8 cellular contexts compared by ENCODE assay signal in genomic region chr14:92714739-92715307, GRCh38. TPM values are rescaled to one million over a fixed set of nuclear protein-coding genes. Genes with fewer than 3 reads are reported as not detected.
A peak's percentile ranks its signal among the peaks of the same experiment; 100 is the strongest.
DNase-seq lines count a peak whose midpoint lies in the region; ATAC-seq and TF ChIP-seq lines count a peak whose summit lies in the region.
"Not testable (repeated sequence)": the region's sequence is repeated elsewhere in the genome, so short reads cannot be mapped to it uniquely, and the experiment has no call there.

No MANE protein-coding gene starts in this region.

- not testable (repeated sequence) for H3K4ac ChIP-seq in neuronal stem cell (ENCODE audit: low read length)

- not testable (repeated sequence) for BruUV-seq in Calu3 (replicated peaks; lab: Mats Ljungman, UMichigan)

- not testable (repeated sequence) for H3K4me2 ChIP-seq in neuronal stem cell (ENCODE audit: insufficient read depth, low read length, poor library complexity, severe bottlenecking)

- not testable (repeated sequence) for H2BK15ac ChIP-seq in neuronal stem cell (ENCODE audit: low read length)

- ATAC-seq in HG02938 (IDR thresholded peaks at IDR 0.05; ENCODE audit: unreplicated experiment), result peak; percentile 68
- ATAC-seq in activated naive CD8-positive, alpha-beta T cell treated with anti-CD3 and anti-CD28 coated beads, Interleukin-2, amount 50 U/mL, for 24 hours, result peak; percentile 87

- H3K4me3 ChIP-seq in neuronal stem cell (ENCODE audit: low read length in 2 of 2), result not testable (repeated sequence)

- H3K36me3 Mint-ChIP-seq in Calu3 (ENCODE audit: insufficient read depth, unreplicated experiment), result peaks cover 13% of the 10 kb centered on the region
- not testable (repeated sequence) for H3K36me3 Mint-ChIP-seq in activated naive CD8-positive, alpha-beta T cell treated with anti-CD3 and anti-CD28 coated beads, Interleukin-2, amount 50 U/mL, for 24 hours (ENCODE audit: low read depth)

- H2AFZ ChIP-seq in neuronal stem cell (ENCODE audit: low read length), result not testable (repeated sequence)

- CTCF ChIA-PET in Calu3 (lab: Charles Lee), result interaction anchor here (0.7 to 1.4 kb wide), 4 partner anchors 34 to 71 kb away, joined by 4 to 5 read pairs (median 4); no protein-coding TSS in a partner anchor

- no CpG with 5 or more reads among the region's 7 CpGs for WGBS in neuronal stem cell (ENCODE audit: extremely low coverage in 2 of 2, insufficient read length in 2 of 2, insufficient replicate concordance in 1 of 2), 2 donors

- H3K4me1 Mint-ChIP-seq in Calu3 (ENCODE audit: low read depth, unreplicated experiment); activated naive CD8-positive, alpha-beta T cell treated with anti-CD3 and anti-CD28 coated beads, Interleukin-2, amount 50 U/mL, for 24 hours: not testable (repeated sequence)

- H3K9me3 ChIP-seq in neuronal stem cell (replicated peaks in 1 of 2; ENCODE audit: control insufficient read depth in 2 of 2, insufficient read depth in 1 of 2, low read depth in 1 of 2, low read length in 2 of 2), result not testable (repeated sequence)

- H2BK120ac ChIP-seq in neuronal stem cell (ENCODE audit: low read depth, low read length), result not testable (repeated sequence)

- not testable (repeated sequence) for H3K79me1 ChIP-seq in neuronal stem cell (ENCODE audit: low read depth, low read length)

- peaks cover 5 to 28% of the 10 kb centered on the region in 2 donors for H3K36me3 ChIP-seq in neuronal stem cell (replicated peaks in 1 of 2; ENCODE audit: control insufficient read depth in 2 of 2, insufficient read depth in 2 of 2, low read length in 2 of 2)

- H3K27me3 ChIP-seq in neuronal stem cell (ENCODE audit: control insufficient read depth in 3 of 3, insufficient read depth in 3 of 3, low read depth in 1 of 3, low read length in 3 of 3), result not testable (repeated sequence)

- not testable (repeated sequence) for H4K8ac ChIP-seq in neuronal stem cell (ENCODE audit: low read depth, low read length)

- H2BK5ac ChIP-seq in neuronal stem cell (ENCODE audit: low read length), result not testable (repeated sequence)

- peak; percentile 83 for TF ChIP-seq CTCF in Calu3 (IDR thresholded peaks at IDR 0.05; ENCODE audit: unreplicated experiment)

- peak; percentile 86 for DNase-seq in Calu3
- peak; percentile 76 for DNase-seq in NCI-H345 (lab: John Stamatoyannopoulos, UW)
- peak; percentile 76 for DNase-seq in UCSD-AML1 (lab: John Stamatoyannopoulos, UW; ENCODE audit: unreplicated experiment)
- peak; percentile 92 for DNase-seq in activated naive CD8-positive, alpha-beta T cell treated with anti-CD3 and anti-CD28 coated beads, Interleukin-2, amount 50 U/mL, for 24 hours
- DNase-seq in globus pallidus (ENCODE audit: low spot score), result peak; percentile 35
- DNase-seq in neuronal stem cell (ENCODE audit: low spot score), result peak; percentile 64
- peak; percentile 49 to 73 for DNase-seq in stimulated activated CD8-positive, alpha-beta memory T cell treated with anti-CD3 and anti-CD28 coated beads, Interleukin-7, amount 100 ng/mL, for 48 hours (ENCODE audit: extremely low read depth in 1 of 2, low read depth in 1 of 2)

- intact Hi-C loops in Calu3 (cut with micrococcal nuclease; ENCODE audit: unreplicated experiment), result loop anchor here (1.0 kb wide), 1 partner anchor 68 kb away; no protein-coding TSS in a partner anchor

- not testable (repeated sequence) for H2AK5ac ChIP-seq in neuronal stem cell (ENCODE audit: low read depth, low read length)

- not testable (repeated sequence) for H3K14ac ChIP-seq in neuronal stem cell (ENCODE audit: low read length)

- H3K27me3 Mint-ChIP-seq in Calu3 (ENCODE audit: unreplicated experiment); activated naive CD8-positive, alpha-beta T cell treated with anti-CD3 and anti-CD28 coated beads, Interleukin-2, amount 50 U/mL, for 24 hours: not testable (repeated sequence)

- not testable (repeated sequence) for H3K27ac ChIP-seq in neuronal stem cell (replicated peaks; ENCODE audit: low read length)

- not testable (repeated sequence) for H3K4me3 Mint-ChIP-seq in Calu3 (ENCODE audit: low read depth, unreplicated experiment); activated naive CD8-positive, alpha-beta T cell treated with anti-CD3 and anti-CD28 coated beads, Interleukin-2, amount 50 U/mL, for 24 hours

- not testable (repeated sequence) for H3K9me3 Mint-ChIP-seq in Calu3 (ENCODE audit: low read depth, unreplicated experiment); activated naive CD8-positive, alpha-beta T cell treated with anti-CD3 and anti-CD28 coated beads, Interleukin-2, amount 50 U/mL, for 24 hours

- not testable (repeated sequence) for H4K91ac ChIP-seq in neuronal stem cell (ENCODE audit: low read depth, low read length, poor library complexity)

- peak overlapping the region; percentile 34 for H3K23ac ChIP-seq in neuronal stem cell (ENCODE audit: low read depth, low read length, poor library complexity)

- not testable (repeated sequence) for H3K27ac Mint-ChIP-seq in Calu3 (ENCODE audit: unreplicated experiment); activated naive CD8-positive, alpha-beta T cell treated with anti-CD3 and anti-CD28 coated beads, Interleukin-2, amount 50 U/mL, for 24 hours

- H3K4me1 ChIP-seq in neuronal stem cell (ENCODE audit: control insufficient read depth in 2 of 2, insufficient read depth in 1 of 2, low read depth in 1 of 2, low read length in 2 of 2), result not testable (repeated sequence)

- H3K18ac ChIP-seq in neuronal stem cell (ENCODE audit: low read length), result not testable (repeated sequence)

- not testable (repeated sequence) for H2BK12ac ChIP-seq in neuronal stem cell (ENCODE audit: low read length)

- H3K9ac ChIP-seq in neuronal stem cell (ENCODE audit: low read depth, low read length, poor library complexity), result not testable (repeated sequence)

RNA-seq across cellular contexts. Expression of gene LGMN, which starts 33.6 kb away (rescaled TPM):
- 64.9 and 84.6 TPM in 2 replicates for total RNA-seq in Calu3 (2022)
- 58.1 TPM for polyA plus RNA-seq in neuronal stem cell (2013, experiment 1 of 2)
- polyA plus RNA-seq in neuronal stem cell (2013, experiment 2 of 2), result 57.3 TPM

Comparison
In these comparisons a context has a peak if more than half of its experiments do, and no peak if none do; other contexts are left out.
1. DNase-seq: peak in every context shown above with its lines; median percentile 92 in activated naive CD8-positive, alpha-beta T cell treated with anti-CD3 and anti-CD28 coated beads, Interleukin-2, amount 50 U/mL, for 24 hours; 86 in Calu3; 76 in NCI-H345; 76 in UCSD-AML1; 64 in neuronal stem cell; 61 in stimulated activated CD8-positive, alpha-beta memory T cell treated with anti-CD3 and anti-CD28 coated beads, Interleukin-7, amount 100 ng/mL, for 48 hours; 35 in globus pallidus.